Comparison of ENCODE assay signal across 18 cellular contexts in the genomic region with DNA sequence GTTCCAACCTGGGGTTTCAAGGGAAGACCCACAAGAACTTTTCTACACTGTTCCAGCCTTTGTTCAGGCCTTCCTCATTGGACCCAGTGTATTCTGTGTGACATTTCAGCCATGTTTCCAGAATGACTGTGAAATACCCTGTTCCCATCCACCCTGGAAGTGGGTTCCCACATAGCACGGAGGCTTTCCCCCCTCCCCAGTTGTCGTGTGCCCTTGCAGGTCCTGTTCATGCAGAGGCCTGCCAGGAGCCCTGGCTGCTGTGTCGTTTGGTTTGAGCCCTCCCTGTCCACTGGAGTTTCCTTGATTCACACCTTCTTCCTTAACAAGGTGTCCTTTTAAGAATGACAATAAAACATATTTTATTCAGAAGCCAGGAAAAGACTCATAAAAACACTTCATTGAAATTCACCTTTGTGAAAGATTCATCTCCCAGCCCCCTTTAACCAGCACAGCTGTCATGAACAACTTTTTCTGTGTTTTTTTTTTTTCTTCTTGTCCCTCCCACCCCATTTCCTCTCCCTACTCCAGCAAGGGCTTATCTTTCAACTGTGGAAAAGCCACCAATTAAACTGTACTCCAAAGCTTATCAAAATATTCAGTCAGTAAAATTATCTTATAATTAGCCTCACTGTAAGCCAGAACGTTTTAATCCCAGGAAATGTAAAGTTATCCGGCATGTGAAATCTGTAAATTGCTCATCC.
A peak's percentile ranks its signal among the peaks of the same experiment; 100 is the strongest.
DNase-seq lines count a peak whose midpoint lies in the region; ATAC-seq, FAIRE-seq and TF ChIP-seq lines count a peak whose summit lies in the region.
"Had no signal": no experiment of that assay in that cellular context is flagged by ENCODE, and none has a peak within 500 bp of the region (broad histone marks: within the 10 kb centered on the region; RNA-seq: fewer than 3 reads in every experiment).

No MANE protein-coding gene starts in this region.

- WGBS in K562 (ENCODE audit: insufficient coverage, low coverage, missing lambda C conversion rate) = 1% methylated on average over 5 of the region's 5 CpGs
- no CpG with 5 or more reads among the region's 5 CpGs for WGBS in mesendoderm (ENCODE audit: extremely low coverage, insufficient coverage, low lambda C conversion rate)

- H4K5ac ChIP-seq in mesendoderm (ENCODE audit: low read length) = no peak overlapping the region

- H3K4me3 ChIP-seq in HEK293 (ENCODE audit: low read depth, low read length) = no peak overlapping the region
- no peak overlapping the region for H3K4me3 ChIP-seq in K562
- H3K4me3 ChIP-seq in mesendoderm (ENCODE audit: low read length) = no peak overlapping the region
- H3K4me3 ChIP-seq: GM23248 had no signal

- no peaks in the 10 kb centered on the region for H3K9me3 Mint-ChIP-seq in stimulated activated effector memory CD8-positive, alpha-beta T cell treated with anti-CD3 and anti-CD28 coated beads, Interleukin-12 subunit alpha, Interleukin-12 subunit beta, amount 100 ng/mL, for 72 hours
- H3K9me3 Mint-ChIP-seq: T-helper 1 cell treated with Interleukin-12 subunit alpha and Interleukin-12 subunit beta and Interleukin-4 antibody, amounts not matched to agents 30 μg/mL and 1 μg/mL, for 36 hours had no signal

- BruUV-seq in K562 (replicated peaks; lab: Mats Ljungman, UMichigan) = no TSS peak

- H3K4me2 ChIP-seq in K562 (ENCODE audit: insufficient read depth, low read length) (no peak overlapping the region), mesendoderm (ENCODE audit: low read length) (no peak overlapping the region)

- H2AFZ ChIP-seq in K562 (ENCODE audit: low read depth, low read length) = no peak overlapping the region
- H2AFZ ChIP-seq: GM23248 had no signal

- H3K9me3 ChIP-seq in HEK293 (ENCODE audit: control insufficient read depth, insufficient read depth, low read depth, low read length) (no peaks in the 10 kb centered on the region), K562 (replicated peaks; ENCODE audit: control insufficient read depth, insufficient read depth, low read depth, low read length) (no peaks in the 10 kb centered on the region)
- H3K9me3 ChIP-seq: Caco-2 had no signal

- no peak overlapping the region for H3K4me3 Mint-ChIP-seq in stimulated activated effector memory CD8-positive, alpha-beta T cell treated with anti-CD3 and anti-CD28 coated beads, Interleukin-12 subunit alpha, Interleukin-12 subunit beta, amount 100 ng/mL, for 72 hours
- H3K4me3 Mint-ChIP-seq: T-helper 1 cell treated with Interleukin-12 subunit alpha and Interleukin-12 subunit beta and Interleukin-4 antibody, amounts not matched to agents 30 μg/mL and 1 μg/mL, for 36 hours had no signal

- H4K8ac ChIP-seq in mesendoderm (ENCODE audit: low read depth, low read length) = no peak overlapping the region

- POLR2A ChIA-PET in HEK293 (lab: Yijun Ruan, JAX) (interaction anchor here (0.6 kb wide), 1 partner anchor 12 kb away, joined by 4 read pairs; no protein-coding TSS in a partner anchor), K562 (lab: Yijun Ruan, JAX) (no interaction called here)

- intact Hi-C loops in K562 (cut with micrococcal nuclease) = no loop called here

- peaks cover 5 to 44% of the 10 kb centered on the region in 2 experiments; a peak in 4 of 5 replicates for H3K27me3 ChIP-seq in K562 (ENCODE audit: control insufficient read depth in 2 of 2, insufficient read depth in 2 of 2, low read length in 2 of 2)
- no peaks in the 10 kb centered on the region for H3K27me3 ChIP-seq in mesendoderm (ENCODE audit: insufficient read depth, low read length, poor library complexity)

- no peak overlapping the region for H3K4ac ChIP-seq in mesendoderm (ENCODE audit: low read depth, low read length)

- no peak overlapping the region for H2BK5ac ChIP-seq in mesendoderm (ENCODE audit: low read length)

- H3K9ac ChIP-seq in K562 (ENCODE audit: insufficient read depth in 1 of 2, low read depth in 2 of 2, low read length in 2 of 2) = no peak overlapping the region
- no peak overlapping the region for H3K9ac ChIP-seq in mesendoderm (ENCODE audit: low read length)
- H3K9ac ChIP-seq: GM23248 had no signal

- in situ Hi-C loops in K562 (cut with MboI) (no loop called here), KBM-7 (cut with MboI; ENCODE audit: low pct_unique_long_range_greater_than_20kb, low sequenced_read_pairs) (no loop called here)

- no peak for TF ChIP-seq POLR2A in K562 (conservative IDR thresholded peaks at IDR 0.05)

- H3K4me1 Mint-ChIP-seq in stimulated activated effector memory CD8-positive, alpha-beta T cell treated with anti-CD3 and anti-CD28 coated beads, Interleukin-12 subunit alpha, Interleukin-12 subunit beta, amount 100 ng/mL, for 72 hours = peaks cover 47% of the 10 kb centered on the region

- TF ChIP-seq CTCF in HEK293 (tag by site-specific recombination; IDR thresholded peaks at IDR 0.05) (no peak), K562 (IDR thresholded peaks at IDR 0.05 in 2 of 3, conservative IDR thresholded peaks at IDR 0.05 in 1 of 3; ENCODE audit: insufficient read depth in 2 of 3, low read depth in 1 of 3, low read length in 3 of 3) (no peak), omental fat pad (IDR thresholded peaks at IDR 0.05) (no peak)

- H3K4me1 ChIP-seq in HEK293 (ENCODE audit: control insufficient read depth, insufficient read depth, low read length) (peaks cover 10% of the 10 kb centered on the region), K562 (replicated peaks in 1 of 2; ENCODE audit: control insufficient read depth in 2 of 2, insufficient read depth in 2 of 2, low read length in 2 of 2) (no peaks in the 10 kb centered on the region), mesendoderm (ENCODE audit: control insufficient read depth, low read depth, low read length) (peaks cover 9% of the 10 kb centered on the region)
- H3K4me1 ChIP-seq: Caco-2 had no signal

- no peak overlapping the region for H2BK120ac ChIP-seq in mesendoderm (ENCODE audit: low read depth, low read length)

- no peaks in the 10 kb centered on the region for H3K36me3 Mint-ChIP-seq in stimulated activated effector memory CD8-positive, alpha-beta T cell treated with anti-CD3 and anti-CD28 coated beads, Interleukin-12 subunit alpha, Interleukin-12 subunit beta, amount 100 ng/mL, for 72 hours

- no peak for TF ChIP-seq RAD21 in K562 (CRISPR knock-in tag; conservative IDR thresholded peaks at IDR 0.05 in 1 of 2, IDR thresholded peaks at IDR 0.05 in 1 of 2)

- no peaks in the 10 kb centered on the region for H3K36me3 ChIP-seq in HEK293 (ENCODE audit: control insufficient read depth in 2 of 2, insufficient read depth in 1 of 2, low read length in 2 of 2)
- H3K36me3 ChIP-seq in K562 (ENCODE audit: control insufficient read depth, insufficient read depth, low read length) = no peaks in the 10 kb centered on the region
- H3K36me3 ChIP-seq in mesendoderm (ENCODE audit: control insufficient read depth, insufficient read depth, low read length) = no peaks in the 10 kb centered on the region

- H2BK15ac ChIP-seq in mesendoderm (replicated peaks; ENCODE audit: low read depth) = no peak overlapping the region

- no peaks in the 10 kb centered on the region for H3K79me1 ChIP-seq in mesendoderm (ENCODE audit: low read length)

- no peaks in the 10 kb centered on the region for H3K79me2 ChIP-seq in K562 (ENCODE audit: control insufficient read depth, insufficient read depth, low read length)
- no peaks in the 10 kb centered on the region for H3K79me2 ChIP-seq in mesendoderm (ENCODE audit: control insufficient read depth, insufficient read depth, low read length)

- H3K18ac ChIP-seq in mesendoderm (ENCODE audit: low read length) = no peak overlapping the region

- no peak overlapping the region for H3K23ac ChIP-seq in mesendoderm (ENCODE audit: low read length)

- no peaks in the 10 kb centered on the region; the same call in 1 of the 2 replicates for H4K20me1 ChIP-seq in K562 (replicated peaks; ENCODE audit: control insufficient read depth, insufficient read depth, low read length)

- H3K27ac Mint-ChIP-seq in stimulated activated effector memory CD8-positive, alpha-beta T cell treated with anti-CD3 and anti-CD28 coated beads, Interleukin-12 subunit alpha, Interleukin-12 subunit beta, amount 100 ng/mL, for 72 hours = peak overlapping the region; percentile 48
- H3K27ac Mint-ChIP-seq: T-helper 1 cell treated with Interleukin-12 subunit alpha and Interleukin-12 subunit beta and Interleukin-4 antibody, amounts not matched to agents 30 μg/mL and 1 μg/mL, for 36 hours had no signal

- CTCF ChIA-PET in HEK293 (lab: Yijun Ruan, JAX) (interaction anchor here (0.7 to 1.4 kb wide), 2 partner anchors 14 to 216 kb away, joined by 3 to 4 read pairs; no protein-coding TSS in a partner anchor), K562 (lab: Yijun Ruan, JAX; ENCODE audit: low intra/inter-chr PET ratio) (no interaction called here)

- no peak overlapping the region for H3K56ac ChIP-seq in mesendoderm (ENCODE audit: low read length)

- ATAC-seq in K562 (no peak), omental fat pad (ENCODE audit: low FRiP score) (no peak)
- ATAC-seq in stimulated activated effector memory CD8-positive, alpha-beta T cell treated with anti-CD3 and anti-CD28 coated beads, Interleukin-12 subunit alpha, Interleukin-12 subunit beta, amount 100 ng/mL, for 72 hours = no peak
- ATAC-seq: HepG2, Panc1 had no signal

- TF ChIP-seq EP300 in K562 (IDR thresholded peaks at IDR 0.05; ENCODE audit: low read length) = no peak

- no peaks in the 10 kb centered on the region for H3K9me1 ChIP-seq in K562 (ENCODE audit: control insufficient read depth, insufficient read depth, low read length)

- DNase-seq in NCI-H1105 (lab: John Stamatoyannopoulos, UW) = peak; percentile 1
- DNase-seq in K562 (ENCODE audit: extremely low read depth in 1 of 4, low spot score in 3 of 4) = no peak
- no peak for DNase-seq in stimulated activated effector memory CD8-positive, alpha-beta T cell treated with anti-CD3 and anti-CD28 coated beads, Interleukin-12 subunit alpha, Interleukin-12 subunit beta, amount 100 ng/mL, for 72 hours (ENCODE audit: low spot score in 2 of 2)
- no peak for DNase-seq in KBM-7
- DNase-seq in mesendoderm = no peak
- no peak for DNase-seq in omental fat pad (ENCODE audit: low spot score)
- DNase-seq: Caco-2, DMS153, GM23248, NCI-H146, NCI-H2081, NCI-H510A treated with DMSO at 0.1 percent for 48 hours, NCI-H82, Right ventricle myocardium superior had no signal

- H2AK5ac ChIP-seq in mesendoderm (ENCODE audit: low read length) = no peak overlapping the region

- no peak for FAIRE-seq in K562 (lab: Jason Lieb, UNC)
- FAIRE-seq: HepG2 had no signal

- no peak overlapping the region for H3K27ac ChIP-seq in HEK293 (ENCODE audit: extremely low read depth, low read depth, low read length)
- H3K27ac ChIP-seq in K562 (ENCODE audit: extremely low read depth, low read depth, low read length) = no peak overlapping the region
- H3K27ac ChIP-seq in mesendoderm (ENCODE audit: low read depth, low read length) = no peak overlapping the region
- H3K27ac ChIP-seq: GM23248 had no signal
